Comparison of ENCODE assay signal across 17 cellular contexts in genomic region chr7:135493362-135493761, GRCh38.
"Had no signal": no experiment of that assay in that cellular context is flagged by ENCODE, and none has a peak within 500 bp of the region (broad histone marks: within the 10 kb centered on the region; RNA-seq: fewer than 3 reads in every experiment).

No MANE protein-coding gene starts in this region.

- H3K9me3 ChIP-seq: psoas muscle, spleen had no signal

- DNase-seq: activated CD4-positive, alpha-beta T cell treated with anti-CD3 and anti-CD28 coated beads for 1 hour; activated CD4-positive, alpha-beta T cell treated with anti-CD3 and anti-CD28 coated beads, Interleukin-2, amount 50 U/mL, for 4 hours; activated CD8-positive, alpha-beta memory T cell treated with anti-CD3 and anti-CD28 coated beads, Interleukin-2, amount 10 ng/mL, durations not matched to agents 7 days and 5 days; activated naive CD4-positive, alpha-beta T cell treated with anti-CD3 and anti-CD28 coated beads, Interleukin-2, amount 10 ng/mL, durations not matched to agents 7 days and 5 days; activated T-cell treated with anti-CD3 and anti-CD28 coated beads, Interleukin-2, amount 50 U/mL, for 1 hour; dorsolateral prefrontal cortex; head of caudate nucleus; midbrain; psoas muscle; spleen; T-helper 1 cell; T1000 had no signal

- H3K36me3 ChIP-seq: cardiac muscle cell had no signal

- H3K27me3 ChIP-seq: cardiac muscle cell, dorsolateral prefrontal cortex, spleen had no signal

- FAIRE-seq: astrocyte, endometrium, frontal cortex, urothelium cell line had no signal

- H3K4me3 ChIP-seq: cardiac muscle cell, dorsolateral prefrontal cortex, psoas muscle, spleen had no signal

- H3K27ac ChIP-seq: cardiac muscle cell, dorsolateral prefrontal cortex, psoas muscle, spleen had no signal
